Comparison of ENCODE assay signal across 21 cellular contexts in genomic region chrX:97587171-97587570, GRCh38.
A peak's percentile ranks its signal among the peaks of the same experiment; 100 is the strongest.
DNase-seq lines count a peak whose midpoint lies in the region; ATAC-seq, FAIRE-seq and TF ChIP-seq lines count a peak whose summit lies in the region.
"Had no signal": no experiment of that assay in that cellular context is flagged by ENCODE, and none has a peak within 500 bp of the region (broad histone marks: within the 10 kb centered on the region; RNA-seq: fewer than 3 reads in every experiment).

No MANE protein-coding gene starts in this region.

- no peaks in the 10 kb centered on the region for H3K36me3 ChIP-seq in astrocyte (ENCODE audit: insufficient read depth, low read length)
- no peaks in the 10 kb centered on the region for H3K36me3 ChIP-seq in trophoblast cell (ENCODE audit: control insufficient read depth in 1 of 2, insufficient read depth in 2 of 2, low read length in 2 of 2)
- no peaks in the 10 kb centered on the region for H3K36me3 ChIP-seq in kidney (ENCODE audit: control insufficient read depth in 1 of 2, insufficient read depth in 2 of 2, low read length in 2 of 2)

- H3K36me3 Mint-ChIP-seq in astrocyte (ENCODE audit: low read depth, unreplicated experiment): no peaks in the 10 kb centered on the region

- H3K79me2 ChIP-seq in astrocyte (ENCODE audit: insufficient read depth, low read length) (no peaks in the 10 kb centered on the region), trophoblast cell (ENCODE audit: control insufficient read depth, insufficient read depth, low read length, poor library complexity) (no peaks in the 10 kb centered on the region)

- H3K4me1 ChIP-seq in astrocyte (ENCODE audit: insufficient read depth, low read length): no peaks in the 10 kb centered on the region
- H3K4me1 ChIP-seq in trophoblast cell (ENCODE audit: control insufficient read depth in 1 of 2, insufficient read depth in 2 of 2, low read length in 2 of 2): no peaks in the 10 kb centered on the region
- H3K4me1 ChIP-seq in kidney (ENCODE audit: control insufficient read depth in 1 of 2, insufficient read depth in 1 of 2, low read depth in 1 of 2, low read length in 2 of 2): no peaks in the 10 kb centered on the region
- H3K4me1 ChIP-seq: A549, Caco-2 had no signal

- H3K27me3 ChIP-seq in astrocyte (ENCODE audit: insufficient read depth, low read length) (no peaks in the 10 kb centered on the region), trophoblast cell (ENCODE audit: insufficient read depth, low read length) (no peaks in the 10 kb centered on the region)

- H3K9ac ChIP-seq in astrocyte (ENCODE audit: low read length): no peak overlapping the region
- no peak overlapping the region for H3K9ac ChIP-seq in trophoblast cell (ENCODE audit: low read length)
- H3K9ac ChIP-seq in kidney (ENCODE audit: low read length in 2 of 2): no peak overlapping the region

- intact Hi-C loops in kidney (cut with DNase I): no loop called here

- H3K18ac ChIP-seq in trophoblast cell (ENCODE audit: low read length): no peak overlapping the region

- H3K9me3 ChIP-seq in astrocyte (ENCODE audit: insufficient read depth, low read depth, low read length) (no peaks in the 10 kb centered on the region), trophoblast cell (ENCODE audit: insufficient read depth, low read depth, low read length) (no peaks in the 10 kb centered on the region), kidney (ENCODE audit: control insufficient read depth in 1 of 2, low read length in 2 of 2) (no peaks in the 10 kb centered on the region)
- H3K9me3 ChIP-seq: A549, Caco-2 had no signal

- H3K23ac ChIP-seq in trophoblast cell (ENCODE audit: low read length): no peak overlapping the region

- no peak overlapping the region for H4K91ac ChIP-seq in trophoblast cell (ENCODE audit: low read depth, low read length)

- no peaks in the 10 kb centered on the region for H3K4me1 Mint-ChIP-seq in astrocyte (ENCODE audit: low read depth, unreplicated experiment)
- H3K4me1 Mint-ChIP-seq: GM23338 had no signal

- H2BK5ac ChIP-seq in trophoblast cell (ENCODE audit: low read depth, low read length, poor library complexity): no peak overlapping the region

- no peak overlapping the region for H3K4ac ChIP-seq in trophoblast cell (ENCODE audit: low read depth, low read length)

- DNase-seq in NCI-H524 (lab: John Stamatoyannopoulos, UW): peak; percentile 10 to 58
- no peak for DNase-seq in NCI-H524 treated with DMSO at 0.1 percent for 48 hours (lab: John Stamatoyannopoulos, UW)
- DNase-seq in NCI-H82 (lab: John Stamatoyannopoulos, UW): peak; percentile 39
- DNase-seq in astrocyte (ENCODE audit: low read depth): no peak
- DNase-seq in trophoblast cell: peak; percentile 5 to 81
- DNase-seq in kidney: no peak
- no peak for DNase-seq in GOT3 (lab: John Stamatoyannopoulos, UW)
- DNase-seq: AML-193; Caco-2; CD4-positive, alpha-beta T cell; GDM1; H7 had no signal

- FAIRE-seq in astrocyte (lab: Jason Lieb, UNC) (peak; percentile 76), kidney (lab: Jason Lieb, UNC) (no peak)
- FAIRE-seq: D721Med, GM12892, GM18507, HepG2 had no signal

- H3K27ac ChIP-seq in astrocyte (ENCODE audit: low read depth, low read length): no peak overlapping the region
- H3K27ac ChIP-seq in trophoblast cell (ENCODE audit: low read depth, low read length): peak overlapping the region; percentile 62
- H3K27ac ChIP-seq in kidney (ENCODE audit: low read depth in 2 of 2, low read length in 2 of 2): no peak overlapping the region
- H3K27ac ChIP-seq: 22Rv1, A549, C4-2B had no signal

- H4K20me1 ChIP-seq in astrocyte (ENCODE audit: insufficient read depth, low read length): no peaks in the 10 kb centered on the region

- H2AFZ ChIP-seq in astrocyte (ENCODE audit: low read depth, low read length) (no peak overlapping the region), trophoblast cell (ENCODE audit: insufficient read depth, low read length, poor library complexity) (no peak overlapping the region)
- H2AFZ ChIP-seq: GM23338 had no signal

- no peak overlapping the region for H2BK120ac ChIP-seq in trophoblast cell (ENCODE audit: insufficient read depth, low read length, poor library complexity)

- H3K79me1 ChIP-seq in trophoblast cell (ENCODE audit: low read length): no peaks in the 10 kb centered on the region

- no peak overlapping the region for H3K4me3 Mint-ChIP-seq in astrocyte (ENCODE audit: unreplicated experiment)
- H3K4me3 Mint-ChIP-seq: CD4-positive, alpha-beta T cell; GM23338 had no signal

- TF ChIP-seq CTCF in astrocyte (IDR thresholded peaks at IDR 0.05; ENCODE audit: insufficient read depth, low read depth, low read length): no peak
- no peak for TF ChIP-seq CTCF in kidney (IDR thresholded peaks at IDR 0.05; ENCODE audit: borderline replicate concordance, extremely low read depth, insufficient read depth)

- H2BK12ac ChIP-seq in trophoblast cell (ENCODE audit: low read length): no peak overlapping the region

- H3K4me2 ChIP-seq in astrocyte (ENCODE audit: low read length) (no peak overlapping the region), trophoblast cell (ENCODE audit: low read length) (no peak overlapping the region)
- H3K4me2 ChIP-seq: A549, GM23338 had no signal

- no peak overlapping the region for H4K8ac ChIP-seq in trophoblast cell (ENCODE audit: low read depth, low read length)

- no peak overlapping the region for H3K27ac Mint-ChIP-seq in astrocyte (ENCODE audit: unreplicated experiment)
- H3K27ac Mint-ChIP-seq: CD4-positive, alpha-beta T cell; GM23338 had no signal

- H3K14ac ChIP-seq in trophoblast cell (ENCODE audit: low read length): no peak overlapping the region

- H3K4me3 ChIP-seq in astrocyte (ENCODE audit: insufficient read depth, low read depth, low read length) (no peak overlapping the region), trophoblast cell (ENCODE audit: low read depth, low read length) (no peak overlapping the region), kidney (ENCODE audit: low read length in 2 of 2) (no peak overlapping the region)
- H3K4me3 ChIP-seq: A549, GM23338 had no signal

- no peaks in the 10 kb centered on the region for H3K27me3 Mint-ChIP-seq in astrocyte (ENCODE audit: low read depth, unreplicated experiment)
- H3K27me3 Mint-ChIP-seq: CD4-positive, alpha-beta T cell had no signal

- no CpG with 5 or more reads among the region's 5 CpGs for WGBS in trophoblast cell (ENCODE audit: extremely low coverage, insufficient coverage, insufficient read length)

- no peaks in the 10 kb centered on the region for H3K9me3 Mint-ChIP-seq in astrocyte (ENCODE audit: unreplicated experiment)
- H3K9me3 Mint-ChIP-seq: CD4-positive, alpha-beta T cell; GM23338 had no signal

- no peak overlapping the region for H2AK5ac ChIP-seq in trophoblast cell (ENCODE audit: low read length)

- ATAC-seq in HG03159 (IDR thresholded peaks at IDR 0.05; ENCODE audit: unreplicated experiment): no peak
- ATAC-seq: A549, GM23338, HepG2 had no signal

- no peak overlapping the region for H4K12ac ChIP-seq in trophoblast cell (ENCODE audit: low read depth, low read length)

Comparison
In these comparisons a context has a peak if more than half of its experiments do, and no peak if none do; other contexts are left out.
1. DNase-seq: peak in NCI-H524 (2 of 2), NCI-H82 (single experiment) and trophoblast cell (2 of 2); none in NCI-H524 treated with DMSO at 0.1 percent for 48 hours (single experiment), astrocyte (single experiment), kidney (single experiment) and GOT3 (single experiment).